20 cellular contexts compared by ENCODE assay signal in genomic region chr10:106894675-106895074, GRCh38.
DNase-seq lines count a peak whose midpoint lies in the region; ATAC-seq and TF ChIP-seq lines count a peak whose summit lies in the region.
"Had no signal": no experiment of that assay in that cellular context is flagged by ENCODE, and none has a peak within 500 bp of the region (broad histone marks: within the 10 kb centered on the region; RNA-seq: fewer than 3 reads in every experiment).

No MANE protein-coding gene starts in this region.

- H3K36me3 Mint-ChIP-seq in endodermal cell (ENCODE audit: low read depth), result peaks cover 5% of the 10 kb centered on the region
- H3K36me3 Mint-ChIP-seq: CD8-positive, alpha-beta memory T cell had no signal

- no peaks in the 10 kb centered on the region for H4K20me1 ChIP-seq in hepatocyte (ENCODE audit: insufficient read depth, poor library complexity, severe bottlenecking)

- DNase-seq in cardiac muscle cell (ENCODE audit: low read depth in 1 of 2, low spot score in 1 of 2), result no peak
- no peak for DNase-seq in cardiac septum (ENCODE audit: low spot score)
- DNase-seq in hepatocyte (ENCODE audit: low spot score), result no peak
- no peak for DNase-seq in sigmoid colon
- no peak for DNase-seq in NCI-H1694 treated with DMSO at 0.1 percent for 48 hours (lab: John Stamatoyannopoulos, UW)
- no peak for DNase-seq in foreskin keratinocyte
- DNase-seq in endodermal cell, result no peak
- DNase-seq: Calu3; CD8-positive, alpha-beta memory T cell; DMS153; IMR-90; NCI-H1105; NCI-H146; NCI-H2081; NCI-H2171 treated with DMSO at 0.1 percent for 48 hours; NCI-H524 treated with DMSO at 0.1 percent for 48 hours; NCI-H82; Peyer's patch had no signal

- no peak overlapping the region for H3K4me3 Mint-ChIP-seq in endodermal cell
- H3K4me3 Mint-ChIP-seq: CD8-positive, alpha-beta memory T cell had no signal

- H3K27ac ChIP-seq in cardiac muscle cell (peak overlapping the region; percentile 12), hepatocyte (peak overlapping the region; percentile 39), sigmoid colon (peak overlapping the region; percentile 3 to 58 (median 38)), foreskin keratinocyte (no peak overlapping the region), endodermal cell (ENCODE audit: low read depth, low read length) (no peak overlapping the region)
- H3K27ac ChIP-seq: C4-2B had no signal

- no peak overlapping the region for H3K9ac ChIP-seq in endodermal cell (ENCODE audit: extremely low read depth, low read length, poor library complexity, severe bottlenecking)

- TF ChIP-seq CTCF in cardiac muscle cell (IDR thresholded peaks at IDR 0.05; ENCODE audit: low read depth, low read length) (no peak), hepatocyte (IDR thresholded peaks at IDR 0.05; ENCODE audit: poor library complexity) (no peak), sigmoid colon (IDR thresholded peaks at IDR 0.05) (no peak), foreskin keratinocyte (conservative IDR thresholded peaks at IDR 0.05) (no peak), endodermal cell (conservative IDR thresholded peaks at IDR 0.05) (no peak)

- no peak overlapping the region for H3K27ac Mint-ChIP-seq in endodermal cell
- H3K27ac Mint-ChIP-seq: CD8-positive, alpha-beta memory T cell had no signal

- H3K4me1 ChIP-seq in cardiac muscle cell (ENCODE audit: low read depth) (peaks cover 8% of the 10 kb centered on the region), hepatocyte (ENCODE audit: insufficient read depth) (peaks cover 30% of the 10 kb centered on the region), sigmoid colon (peaks cover 0 to 40% (median 15%) of the 10 kb centered on the region in 4 donors), foreskin keratinocyte (no peaks in the 10 kb centered on the region), endodermal cell (ENCODE audit: control insufficient read depth, insufficient read depth, low read length) (peaks cover 10% of the 10 kb centered on the region)

- WGBS in hepatocyte (ENCODE audit: low lambda C conversion rate, missing lambda C conversion rate), result 25% methylated on average over 1 of the region's 1 CpG
- WGBS in sigmoid colon, 2 donors, result 64 to 65% methylated on average over 1 of the region's 1 CpG
- WGBS in endodermal cell (ENCODE audit: insufficient coverage in 1 of 2, insufficient read length in 1 of 2), 2 experiments, result 64% methylated on average over 1 of the region's 1 CpG; no CpG with 5 or more reads in 1 of the 2 experiments

- H3K9me3 ChIP-seq in cardiac muscle cell (ENCODE audit: low read depth) (no peaks in the 10 kb centered on the region), hepatocyte (ENCODE audit: low read depth) (no peaks in the 10 kb centered on the region), sigmoid colon (no peaks in the 10 kb centered on the region), endodermal cell (ENCODE audit: control insufficient read depth, low read length) (no peaks in the 10 kb centered on the region)
- H3K9me3 ChIP-seq: Peyer's patch had no signal

- no peaks in the 10 kb centered on the region for H3K27me3 Mint-ChIP-seq in endodermal cell (ENCODE audit: insufficient read depth)
- H3K27me3 Mint-ChIP-seq: CD8-positive, alpha-beta memory T cell had no signal

- H2AFZ ChIP-seq in hepatocyte, result no peak overlapping the region

- no peak for ATAC-seq in GM19452 (IDR thresholded peaks at IDR 0.05; ENCODE audit: unreplicated experiment)
- no peak for ATAC-seq in foreskin keratinocyte

- no peak for TF ChIP-seq POLR2A in sigmoid colon (IDR thresholded peaks at IDR 0.05)

- H3K27me3 ChIP-seq in cardiac muscle cell (no peaks in the 10 kb centered on the region), hepatocyte (no peaks in the 10 kb centered on the region), sigmoid colon (no peaks in the 10 kb centered on the region), foreskin keratinocyte (no peaks in the 10 kb centered on the region), endodermal cell (ENCODE audit: control insufficient read depth, insufficient read depth, low read length, poor library complexity, severe bottlenecking) (no peaks in the 10 kb centered on the region)
- H3K27me3 ChIP-seq: Peyer's patch had no signal

- intact Hi-C loops in cardiac septum (cut with DNase I), result no loop called here
- intact Hi-C loops in sigmoid colon (cut with DNase I), result loop anchor here (5.0 kb wide), 1 partner anchor 268 kb away; the partner anchor contains the start of gene SORCS1

- no peaks in the 10 kb centered on the region for H3K36me3 ChIP-seq in cardiac muscle cell
- no peaks in the 10 kb centered on the region for H3K36me3 ChIP-seq in hepatocyte (replicated peaks; ENCODE audit: insufficient read depth, low read depth)
- no peaks in the 10 kb centered on the region for H3K36me3 ChIP-seq in sigmoid colon
- no peaks in the 10 kb centered on the region for H3K36me3 ChIP-seq in endodermal cell (ENCODE audit: control insufficient read depth, insufficient read depth, low read length)
- H3K36me3 ChIP-seq: Peyer's patch had no signal

- H3K79me2 ChIP-seq in hepatocyte, result no peaks in the 10 kb centered on the region

- H3K4me3 ChIP-seq in cardiac muscle cell (no peak overlapping the region), hepatocyte (no peak overlapping the region), sigmoid colon (no peak overlapping the region), endodermal cell (ENCODE audit: low read length) (no peak overlapping the region)
- H3K4me3 ChIP-seq: Peyer's patch had no signal

- H3K9me2 ChIP-seq in hepatocyte (replicated peaks; ENCODE audit: insufficient read depth), result no peaks in the 10 kb centered on the region

- TF ChIP-seq EP300 in sigmoid colon (IDR thresholded peaks at IDR 0.05), result peak in 2 of 4 donors; percentile 9 to 32

- H3K4me1 Mint-ChIP-seq in endodermal cell, result peaks cover 36% of the 10 kb centered on the region
- H3K4me1 Mint-ChIP-seq: CD8-positive, alpha-beta memory T cell had no signal

- H3K9me3 Mint-ChIP-seq in endodermal cell, result no peaks in the 10 kb centered on the region

- no peak overlapping the region for H3K4me2 ChIP-seq in hepatocyte

Comparison
In these comparisons a context has a peak if more than half of its experiments do, and no peak if none do; other contexts are left out.
1. H3K27ac ChIP-seq: peak in cardiac muscle cell (single experiment), hepatocyte (single experiment) and sigmoid colon (4 of 4); none in foreskin keratinocyte (single experiment) and endodermal cell (single experiment).